Comparison of ENCODE assay signal across 8 cellular contexts in genomic region chr1:201649776-201650607, GRCh38.
DNase-seq lines count a peak whose midpoint lies in the region; ATAC-seq and TF ChIP-seq lines count a peak whose summit lies in the region.

No MANE protein-coding gene starts in this region.

- TF ChIP-seq RAD21 in Ishikawa (IDR thresholded peaks at IDR 0.05; ENCODE audit: low read depth), result no peak

- H3K27me3 ChIP-seq in neuron (ENCODE audit: insufficient read depth, low read length), result no peaks in the 10 kb centered on the region

- peaks cover 39% of the 10 kb centered on the region for H3K27me3 Mint-ChIP-seq in T-helper 17 cell

- TF ChIP-seq EP300 in Ishikawa (IDR thresholded peaks at IDR 0.05; ENCODE audit: borderline replicate concordance), result no peak

- DNase-seq in AG08395 (ENCODE audit: low spot score), result peak; percentile 63
- DNase-seq in T-helper 17 cell, result no peak
- peak; percentile 27 for DNase-seq in foreskin melanocyte
- DNase-seq in NCI-H187 treated with DMSO at 0.1 percent for 48 hours (lab: John Stamatoyannopoulos, UW), result no peak
- no peak for DNase-seq in NOMO-1 treated with dmso at 0.1 percent for 144 hours (lab: John Stamatoyannopoulos, UW; ENCODE audit: unreplicated experiment)

- H2AFZ ChIP-seq in neuron (ENCODE audit: low read depth, low read length), result peak overlapping the region; percentile 51

- H3K9me3 ChIP-seq in T-helper 17 cell (ENCODE audit: control insufficient read depth, low read length, poor library complexity, severe bottlenecking) (no peaks in the 10 kb centered on the region), neuron (ENCODE audit: low read length) (no peaks in the 10 kb centered on the region)

- peaks cover 7% of the 10 kb centered on the region for H3K4me1 Mint-ChIP-seq in T-helper 17 cell

- H3K27ac Mint-ChIP-seq in T-helper 17 cell, result no peak overlapping the region

- no peaks in the 10 kb centered on the region for H3K36me3 Mint-ChIP-seq in T-helper 17 cell (ENCODE audit: low read depth)

- H3K4me1 ChIP-seq in neuron (ENCODE audit: insufficient read depth, low read length), result peaks cover 47% of the 10 kb centered on the region

- peak overlapping the region; percentile 55 for H3K4me3 Mint-ChIP-seq in T-helper 17 cell

- ATAC-seq in T-helper 17 cell (no peak), GM18517 (IDR thresholded peaks at IDR 0.05; ENCODE audit: unreplicated experiment) (no peak)

- peak overlapping the region; percentile 63 for H3K4me3 ChIP-seq in neuron (ENCODE audit: low read length)

- peaks cover 2% of the 10 kb centered on the region for H3K36me3 ChIP-seq in neuron (ENCODE audit: insufficient read depth, low read length)

TF ChIP-seq in Ishikawa, 13 proteins besides CTCF, POLR2A, EP300 and RAD21:
- TF ChIP-seq YY1 (IDR thresholded peaks at IDR 0.05; ENCODE audit: low read depth) (peak; percentile 25; the same call in 1 of the 2 replicates), TAF1 (IDR thresholded peaks at IDR 0.05; ENCODE audit: low read depth) (no peak), CREB1 (IDR thresholded peaks at IDR 0.05; ENCODE audit: low read depth) (peak; percentile 37; the same call in 1 of the 2 replicates), ZBTB7A (IDR thresholded peaks at IDR 0.05; ENCODE audit: low read depth) (0 out of 2 replicates have a peak, but pooled peaks have one; percentile 44)

Comparison
In these comparisons a context has a peak if more than half of its experiments do, and no peak if none do; other contexts are left out.
1. DNase-seq: peak in AG08395 (single experiment) and foreskin melanocyte (single experiment); none in T-helper 17 cell (0 of 3), NCI-H187 treated with DMSO at 0.1 percent for 48 hours (single experiment) and NOMO-1 treated with dmso at 0.1 percent for 144 hours (single experiment).